ENCODE assay signal across 1 cellular context in genomic region chr2:101249826-101250225, GRCh38.
TF ChIP-seq lines count a peak whose summit lies in the region.

No MANE protein-coding gene starts in this region.

TF ChIP-seq in H1, 55 proteins besides CTCF, POLR2A, EP300 and RAD21:
- TF ChIP-seq RXRA (IDR thresholded peaks at IDR 0.05; ENCODE audit: insufficient read depth, low read depth, low read length) (no peak), NANOG (IDR thresholded peaks at IDR 0.05; ENCODE audit: insufficient read depth, low read depth, low read length, poor library complexity, severe bottlenecking) (peak; percentile 38), SP1 (IDR thresholded peaks at IDR 0.05; ENCODE audit: low read depth, low read length) (0 out of 2 replicates have a peak, but pooled peaks have one; percentile 33), POU5F1 (IDR thresholded peaks at IDR 0.05; ENCODE audit: low read depth, low read length) (peak; percentile 74; the same call in 1 of the 2 replicates)
